Comparison of ENCODE assay signal across 15 cellular contexts in genomic region chr16:8953064-8953463, GRCh38. TPM values are rescaled to one million over a fixed set of nuclear protein-coding genes. Genes with fewer than 3 reads are reported as not detected.
DNase-seq lines count a peak whose midpoint lies in the region; ATAC-seq and TF ChIP-seq lines count a peak whose summit lies in the region.
"Had no signal": no experiment of that assay in that cellular context is flagged by ENCODE, and none has a peak within 500 bp of the region (broad histone marks: within the 10 kb centered on the region; RNA-seq: fewer than 3 reads in every experiment).

No MANE protein-coding gene starts in this region.

- H3K27ac Mint-ChIP-seq in MCF 10A (ENCODE audit: low read depth, unreplicated experiment), result peak overlapping the region; percentile 70
- H3K27ac Mint-ChIP-seq in WTC11, result peak overlapping the region; percentile 92
- H3K27ac Mint-ChIP-seq in immature natural killer cell, result peak overlapping the region in 2 of 6 donors; percentile 24 to 77
- peak overlapping the region; percentile 42 to 96 for H3K27ac Mint-ChIP-seq in stimulated activated naive CD8-positive, alpha-beta T cell treated with anti-CD3 and anti-CD28 coated beads, Interleukin-15, amount 100 ng/mL, for 72 hours

- 72 to 84% (median 76%) methylated on average over 11 of the region's 11 CpGs for WGBS in ovary, 3 donors

- POLR2A ChIA-PET in MCF 10A (lab: Yijun Ruan, JAX) (no interaction called here), WTC11 (lab: Charles Lee) (no interaction called here)

- H3K4me3 Mint-ChIP-seq in MCF 10A (ENCODE audit: unreplicated experiment) (no peak overlapping the region), WTC11 (no peak overlapping the region), immature natural killer cell (peak overlapping the region; percentile 33 to 49 (median 38))
- H3K4me3 Mint-ChIP-seq in stimulated activated naive CD8-positive, alpha-beta T cell treated with anti-CD3 and anti-CD28 coated beads, Interleukin-15, amount 100 ng/mL, for 72 hours, result peak overlapping the region; percentile 19 to 68

- no peaks in the 10 kb centered on the region for H3K36me3 Mint-ChIP-seq in MCF 10A (ENCODE audit: insufficient read depth, unreplicated experiment)
- no peaks in the 10 kb centered on the region for H3K36me3 Mint-ChIP-seq in WTC11
- H3K36me3 Mint-ChIP-seq in immature natural killer cell, result no peaks in the 10 kb centered on the region

- H3K4me1 ChIP-seq in breast epithelium (peaks cover 0 to 19% of the 10 kb centered on the region in 2 donors), ovary (ENCODE audit: insufficient read depth) (peaks cover 34% of the 10 kb centered on the region)

- no peak for TF ChIP-seq EP300 in ovary (IDR thresholded peaks at IDR 0.05)

- H3K4me1 Mint-ChIP-seq in MCF 10A (ENCODE audit: insufficient read depth, unreplicated experiment), result peaks cover 29% of the 10 kb centered on the region
- peaks cover 83% of the 10 kb centered on the region for H3K4me1 Mint-ChIP-seq in WTC11
- H3K4me1 Mint-ChIP-seq in immature natural killer cell, result peaks cover 86 to 93% of the 10 kb centered on the region in 2 donors
- peaks cover 78% of the 10 kb centered on the region for H3K4me1 Mint-ChIP-seq in stimulated activated naive CD8-positive, alpha-beta T cell treated with anti-CD3 and anti-CD28 coated beads, Interleukin-15, amount 100 ng/mL, for 72 hours

- BruUV-seq in MCF 10A (replicated peaks; lab: Mats Ljungman, UMichigan), result no TSS peak

- no peaks in the 10 kb centered on the region for H3K36me3 ChIP-seq in breast epithelium
- H3K36me3 ChIP-seq in ovary, result no peaks in the 10 kb centered on the region
- H3K36me3 ChIP-seq: colonic mucosa had no signal

- TF ChIP-seq CTCF in MCF 10A (IDR thresholded peaks at IDR 0.05; ENCODE audit: unreplicated experiment) (no peak), breast epithelium (IDR thresholded peaks at IDR 0.05) (no peak), WTC11 (IDR thresholded peaks at IDR 0.05) (no peak), foreskin fibroblast (IDR thresholded peaks at IDR 0.05; ENCODE audit: low read depth, low read length) (no peak), ovary (IDR thresholded peaks at IDR 0.05) (no peak)

- H3K9me3 ChIP-seq in breast epithelium (no peaks in the 10 kb centered on the region), ovary (no peaks in the 10 kb centered on the region)
- H3K9me3 ChIP-seq: colonic mucosa, MG63 had no signal

- H3K9me3 Mint-ChIP-seq in MCF 10A (ENCODE audit: unreplicated experiment) (no peaks in the 10 kb centered on the region), WTC11 (no peaks in the 10 kb centered on the region), immature natural killer cell (no peaks in the 10 kb centered on the region)
- H3K9me3 Mint-ChIP-seq in stimulated activated naive CD8-positive, alpha-beta T cell treated with anti-CD3 and anti-CD28 coated beads, Interleukin-15, amount 100 ng/mL, for 72 hours, result no peaks in the 10 kb centered on the region

- no peak overlapping the region for H3K27ac ChIP-seq in breast epithelium
- no peak overlapping the region for H3K27ac ChIP-seq in ovary
- H3K27ac ChIP-seq: colonic mucosa, epithelial cell of prostate had no signal

- intact Hi-C loops in MCF 10A (cut with micrococcal nuclease) (no loop called here), breast epithelium (cut with DNase I; ENCODE audit: low total_unique reads) (no loop called here), ovary (cut with DNase I) (no loop called here)

- no peak for ATAC-seq in WTC11
- no peak for ATAC-seq in stimulated activated naive CD8-positive, alpha-beta T cell treated with anti-CD3 and anti-CD28 coated beads, Interleukin-15, amount 100 ng/mL, for 72 hours

- TF ChIP-seq POLR2A in breast epithelium (IDR thresholded peaks at IDR 0.05), result no peak
- TF ChIP-seq POLR2A in ovary (IDR thresholded peaks at IDR 0.05), result no peak

- H3K27me3 Mint-ChIP-seq in MCF 10A (ENCODE audit: insufficient read depth, unreplicated experiment), result no peaks in the 10 kb centered on the region
- H3K27me3 Mint-ChIP-seq in WTC11 (ENCODE audit: low read depth), result no peaks in the 10 kb centered on the region
- H3K27me3 Mint-ChIP-seq in immature natural killer cell (ENCODE audit: low read depth in 3 of 3), result peaks cover 0 to 12% (median 4%) of the 10 kb centered on the region in 3 donors
- no peaks in the 10 kb centered on the region for H3K27me3 Mint-ChIP-seq in stimulated activated naive CD8-positive, alpha-beta T cell treated with anti-CD3 and anti-CD28 coated beads, Interleukin-15, amount 100 ng/mL, for 72 hours

- H3K4me3 ChIP-seq in breast epithelium, result no peak overlapping the region
- H3K4me3 ChIP-seq in foreskin fibroblast (ENCODE audit: low read depth in 1 of 2, low read length in 2 of 2), result no peak overlapping the region
- no peak overlapping the region for H3K4me3 ChIP-seq in ovary
- H3K4me3 ChIP-seq: colonic mucosa, MG63 had no signal

- no peak for DNase-seq in MCF 10A (ENCODE audit: unreplicated experiment)
- DNase-seq in breast epithelium (ENCODE audit: low spot score in 2 of 2), result no peak
- no peak for DNase-seq in WTC11 (ENCODE audit: low spot score)
- no peak for DNase-seq in immature natural killer cell
- DNase-seq in stimulated activated naive CD8-positive, alpha-beta T cell treated with anti-CD3 and anti-CD28 coated beads, Interleukin-15, amount 100 ng/mL, for 72 hours, result no peak
- DNase-seq in GM19238 (ENCODE audit: insufficient read length, low spot score), result no peak
- DNase-seq in foreskin fibroblast, result no peak
- no peak for DNase-seq in ovary
- DNase-seq: activated CD4-positive, alpha-beta T cell treated with anti-CD3 and anti-CD28 coated beads for 1 hour; colonic mucosa; MG63; NCI-H1930; SHP77; stimulated activated CD4-positive, alpha-beta T cell treated with anti-CD3 and anti-CD28 coated beads, Interleukin-12 subunit alpha, Interleukin-12 subunit beta, amount 100 ng/mL, for 4 hours had no signal

- CTCF ChIA-PET in MCF 10A (lab: Yijun Ruan, JAX), result no interaction called here
- CTCF ChIA-PET in WTC11 (lab: Charles Lee), result interaction anchor here (1.0 to 9.6 kb wide), 3 partner anchors 18 to 60 kb away, joined by 3 to 131 read pairs (median 61); no protein-coding TSS in a partner anchor

- no peaks in the 10 kb centered on the region for H3K27me3 ChIP-seq in breast epithelium
- no peaks in the 10 kb centered on the region for H3K27me3 ChIP-seq in ovary
- H3K27me3 ChIP-seq: colonic mucosa, MG63 had no signal

TF ChIP-seq in WTC11, 78 proteins besides CTCF, POLR2A, EP300 and RAD21 (continues in another document):
- TF ChIP-seq ZNF232 (CRISPR knock-in tag; IDR thresholded peaks at IDR 0.05) (no peak), ATF6 (CRISPR knock-in tag; IDR thresholded peaks at IDR 0.05) (no peak), OVOL2 (CRISPR knock-in tag; IDR thresholded peaks at IDR 0.05; ENCODE audit: borderline replicate concordance) (no peak), ESRRA (CRISPR knock-in tag; IDR thresholded peaks at IDR 0.05; ENCODE audit: borderline replicate concordance) (no peak), ZSCAN18 (CRISPR knock-in tag; IDR thresholded peaks at IDR 0.05) (no peak), SOX15 (CRISPR knock-in tag; IDR thresholded peaks at IDR 0.05) (no peak), PREB (CRISPR knock-in tag; IDR thresholded peaks at IDR 0.05; ENCODE audit: borderline replicate concordance) (no peak), SMAD3 (CRISPR knock-in tag; IDR thresholded peaks at IDR 0.05; ENCODE audit: borderline replicate concordance) (no peak), USF1 (CRISPR knock-in tag; IDR thresholded peaks at IDR 0.05) (no peak)

RNA-seq across cellular contexts. Expression of gene USP7, which starts 10.6 kb away (rescaled TPM):
- total RNA-seq in MCF 10A (2022), result 81.2 and 108 TPM in 2 replicates
- total RNA-seq in breast epithelium, result 100 to 1,000 TPM in 2 of 3 donors, 10 to 100 TPM in 1; 87.9 to 156 (median 118) TPM
- 153 to 211 TPM (median 161 TPM) in 3 replicates for total RNA-seq in WTC11 (2021)
- polyA plus RNA-seq in immature natural killer cell, result 10 to 100 TPM in 2 of 3 donors, 1 to 10 TPM in 1; 4.4 to 11.9 (median 10.2) TPM
- 100 to 1,000 TPM in 2 of 7 donors, 10 to 100 TPM in 5; 73.8 to 104 (median 98.3) TPM for total RNA-seq in ovary
- polyA plus RNA-seq in ovary, result 10 to 100 TPM; 28.1 to 86.3 TPM

Comparison
In these comparisons a context has a peak if more than half of its experiments do, and no peak if none do; other contexts are left out.
1. H3K4me3 Mint-ChIP-seq: peak in immature natural killer cell (5 of 5) and stimulated activated naive CD8-positive, alpha-beta T cell treated with anti-CD3 and anti-CD28 coated beads, Interleukin-15, amount 100 ng/mL, for 72 hours (2 of 2); none in MCF 10A (single experiment) and WTC11 (single experiment).